16 cellular contexts compared by ENCODE assay signal in the genomic region with DNA sequence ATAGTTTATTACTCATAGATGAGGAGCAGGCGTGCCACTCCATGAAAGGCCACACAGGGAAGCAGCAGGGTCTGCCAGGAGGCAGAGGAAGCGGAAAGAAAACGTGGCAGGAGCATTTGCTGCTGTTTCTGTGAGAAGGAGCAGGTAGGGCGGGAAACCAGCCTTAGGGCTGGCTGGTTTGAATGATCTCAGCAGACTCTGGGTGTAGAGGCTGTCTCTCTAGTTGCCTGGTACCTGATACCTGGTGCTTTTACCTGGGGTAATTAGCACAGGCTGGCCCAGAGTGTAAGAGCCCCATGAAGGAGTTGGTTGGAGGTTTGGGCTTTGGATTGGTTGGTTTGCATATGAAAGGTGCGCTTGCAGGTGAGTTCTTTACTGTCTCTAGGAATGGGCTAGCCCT.
"Had no signal": no experiment of that assay in that cellular context is flagged by ENCODE, and none has a peak within 500 bp of the region (broad histone marks: within the 10 kb centered on the region; RNA-seq: fewer than 3 reads in every experiment).

No MANE protein-coding gene starts in this region.

- H3K4me3 Mint-ChIP-seq: activated naive CD8-positive, alpha-beta T cell; activated T-cell treated with anti-CD3 and anti-CD28 coated beads, Interleukin-2, amount 50 U/mL, for 72 hours; effector memory CD8-positive, alpha-beta T cell; natural killer cell; T-cell; type B pancreatic cell had no signal

- DNase-seq: activated CD4-positive, alpha-beta T cell treated with anti-CD3 and anti-CD28 coated beads for 1 hour; activated gamma-delta T cell; activated T-cell treated with anti-CD3 and anti-CD28 coated beads, Interleukin-2, amount 50 U/mL, for 72 hours; effector memory CD8-positive, alpha-beta T cell; foreskin keratinocyte; hippocampal formation; natural killer cell; nucleus accumbens; stimulated activated CD4-positive, alpha-beta T cell treated with anti-CD3 and anti-CD28 coated beads, Interleukin-4, amount 100 ng/mL, for 1 hour; T-cell; testis had no signal

- H3K9me3 Mint-ChIP-seq: effector memory CD8-positive, alpha-beta T cell; natural killer cell; T-cell; type B pancreatic cell had no signal

- ATAC-seq: activated T-cell treated with anti-CD3 and anti-CD28 coated beads, Interleukin-2, amount 50 U/mL, for 72 hours; effector memory CD8-positive, alpha-beta T cell; foreskin keratinocyte; natural killer cell; sciatic nerve; T-cell had no signal

- H3K4me1 ChIP-seq: foreskin keratinocyte, testis had no signal

- H3K27ac ChIP-seq: epithelial cell of prostate, foreskin keratinocyte, testis had no signal

- H3K27me3 ChIP-seq: foreskin keratinocyte, testis had no signal

- H3K27me3 Mint-ChIP-seq: activated naive CD8-positive, alpha-beta T cell; effector memory CD8-positive, alpha-beta T cell; T-cell had no signal

- H3K4me2 ChIP-seq: smooth muscle cell had no signal

- H3K27ac Mint-ChIP-seq: activated naive CD8-positive, alpha-beta T cell; activated T-cell treated with anti-CD3 and anti-CD28 coated beads, Interleukin-2, amount 50 U/mL, for 72 hours; T-cell; type B pancreatic cell had no signal

- H3K36me3 Mint-ChIP-seq: natural killer cell, type B pancreatic cell had no signal

- H3K9me3 ChIP-seq: testis had no signal
